In the genomic region with DNA sequence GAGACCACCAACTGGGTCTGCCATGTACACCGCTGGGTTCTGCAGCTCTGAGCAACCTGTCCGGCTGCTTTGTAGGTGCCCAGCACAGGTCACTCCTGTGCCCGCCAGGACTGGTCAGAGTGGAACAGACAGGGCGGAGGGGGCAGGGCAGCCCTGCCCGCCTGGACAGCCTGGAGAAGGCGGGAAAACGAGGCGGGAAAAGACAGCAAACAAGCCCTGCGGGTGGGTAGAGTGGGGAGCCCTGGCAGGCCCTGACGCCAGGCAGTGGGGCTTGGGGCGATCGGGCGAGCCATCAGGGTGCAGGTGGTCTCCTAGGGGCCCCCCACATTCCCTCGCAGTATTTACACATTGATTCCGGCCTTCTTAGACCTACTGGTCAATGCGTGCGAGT, we compare ENCODE assay signal across 11 cellular contexts. TPM values are rescaled to one million over a fixed set of nuclear protein-coding genes. Genes with fewer than 3 reads are reported as not detected.
DNase-seq lines count a peak whose midpoint lies in the region; ATAC-seq and TF ChIP-seq lines count a peak whose summit lies in the region.
"Had no signal": no experiment of that assay in that cellular context is flagged by ENCODE, and none has a peak within 500 bp of the region (broad histone marks: within the 10 kb centered on the region; RNA-seq: fewer than 3 reads in every experiment).

No MANE protein-coding gene starts in this region.

- no peaks in the 10 kb centered on the region for H3K36me3 Mint-ChIP-seq in T-cell

- intact Hi-C loops in left ventricle myocardium inferior (cut with micrococcal nuclease) (no loop called here), Right ventricle myocardium inferior (cut with DNase I) (no loop called here)

- no peak overlapping the region for H3K27ac Mint-ChIP-seq in T-cell

- no peak for ATAC-seq in Right ventricle myocardium inferior
- ATAC-seq in T-cell (replicated peaks in 1 of 4) = no peak
- no peak for ATAC-seq in HG03095 (IDR thresholded peaks at IDR 0.05; ENCODE audit: unreplicated experiment)
- ATAC-seq in omental fat pad (ENCODE audit: low FRiP score) = no peak

- no peak for TF ChIP-seq CTCF in left ventricle myocardium inferior (IDR thresholded peaks at IDR 0.05; ENCODE audit: borderline replicate concordance)
- TF ChIP-seq CTCF in omental fat pad (IDR thresholded peaks at IDR 0.05) = no peak

- no peaks in the 10 kb centered on the region for H3K9me3 Mint-ChIP-seq in T-cell

- H3K27me3 Mint-ChIP-seq in T-cell = no peaks in the 10 kb centered on the region

- peaks cover 44 to 57% (median 46%) of the 10 kb centered on the region in 3 donors for H3K4me1 Mint-ChIP-seq in T-cell

- no peaks in the 10 kb centered on the region for H3K9me3 ChIP-seq in left ventricle myocardium inferior (replicated peaks)
- H3K9me3 ChIP-seq in iPS-15b (ENCODE audit: control insufficient read depth, insufficient read depth, low read length) = no peaks in the 10 kb centered on the region

- H3K36me3 ChIP-seq in left ventricle myocardium inferior (no peaks in the 10 kb centered on the region), iPS-15b (ENCODE audit: control insufficient read depth, insufficient read depth, low read length) (peaks cover 5% of the 10 kb centered on the region)

- DNase-seq in left ventricle myocardium inferior (no peak), Right ventricle myocardium inferior (ENCODE audit: missing footprints) (no peak), T-cell (no peak), occipital lobe (lab: John Stamatoyannopoulos, UW) (no peak), substantia nigra (lab: John Stamatoyannopoulos, UW) (no peak), omental fat pad (ENCODE audit: low spot score) (no peak)
- DNase-seq: effector CD8-positive, alpha-beta T cell; GOT3; stimulated activated naive CD4-positive, alpha-beta T cell treated with Interleukin-2 at 50 U/mL for 16 hours had no signal

- H3K4me3 Mint-ChIP-seq in T-cell = peak overlapping the region; percentile 61 to 67 (median 65)

- peaks cover 29% of the 10 kb centered on the region for H3K4me1 ChIP-seq in left ventricle myocardium inferior
- peaks cover 5% of the 10 kb centered on the region for H3K4me1 ChIP-seq in iPS-15b (ENCODE audit: control insufficient read depth, insufficient read depth, low read length)

- POLR2A ChIA-PET in T-cell (lab: Charles Lee) = no interaction called here

- H3K9ac ChIP-seq in iPS-15b (ENCODE audit: low read depth, low read length) = no peak overlapping the region

- peaks cover 12% of the 10 kb centered on the region for H3K27me3 ChIP-seq in left ventricle myocardium inferior (ENCODE audit: low read depth)
- no peaks in the 10 kb centered on the region for H3K27me3 ChIP-seq in iPS-15b (ENCODE audit: control insufficient read depth, insufficient read depth, low read length)

- H3K4me3 ChIP-seq in left ventricle myocardium inferior (peak overlapping the region; percentile 79), iPS-15b (ENCODE audit: low read depth, low read length) (peak overlapping the region; percentile 54)

- H3K27ac ChIP-seq in left ventricle myocardium inferior (replicated peaks) = no peak overlapping the region
- no peak overlapping the region for H3K27ac ChIP-seq in substantia nigra (ENCODE audit: low read depth, low read length, poor library complexity, severe bottlenecking)

- CTCF ChIA-PET in T-cell (lab: Charles Lee) = no interaction called here

RNA-seq across cellular contexts. Expression of a gene that starts 0.5 kb away (rescaled TPM):
- total RNA-seq in left ventricle myocardium inferior (1.3 TPM), Right ventricle myocardium inferior (2.3 TPM), T-cell (1 to 10 TPM in 4 of 5 donors, under 1 TPM in 1; 0.89 to 3.1 (median 2.0) TPM), occipital lobe (8.3 TPM), omental fat pad (1 to 10 TPM in 2 of 4 donors, under 1 TPM in 2; 0.63 to 3.5 (median 1.0) TPM)

RNA-seq across cellular contexts. Expression of a gene that starts 6.1 kb away (rescaled TPM):
- total RNA-seq in left ventricle myocardium inferior = not detected
- total RNA-seq in Right ventricle myocardium inferior = not detected
- total RNA-seq in T-cell = 10 to 100 TPM in 4 of 5 donors, 1 to 10 TPM in 1; 8.1 to 21.7 (median 15.8) TPM
- not detected for total RNA-seq in occipital lobe
- total RNA-seq in omental fat pad = 1 to 10 TPM in 1 of 4 donors, under 1 TPM in 1, not detected in 2; 0.69 to 1.1 TPM

RNA-seq across cellular contexts. Expression of a gene that starts 41.3 kb away (rescaled TPM):
- 26.7 TPM for total RNA-seq in left ventricle myocardium inferior
- 34.0 TPM for total RNA-seq in Right ventricle myocardium inferior
- total RNA-seq in T-cell = 10 to 100 TPM; 15.3 to 24.1 (median 21.8) TPM
- total RNA-seq in occipital lobe = 12.8 TPM
- total RNA-seq in omental fat pad = 10 to 100 TPM; 23.1 to 64.0 (median 33.8) TPM
